11 cellular contexts compared by ENCODE assay signal in genomic region chr2:233241803-233242202, GRCh38. TPM values are rescaled to one million over a fixed set of nuclear protein-coding genes. Genes with fewer than 3 reads are reported as not detected.
A peak's percentile ranks its signal among the peaks of the same experiment; 100 is the strongest.
DNase-seq lines count a peak whose midpoint lies in the region; ATAC-seq and TF ChIP-seq lines count a peak whose summit lies in the region.
"Had no signal": no experiment of that assay in that cellular context is flagged by ENCODE, and none has a peak within 500 bp of the region (broad histone marks: within the 10 kb centered on the region; RNA-seq: fewer than 3 reads in every experiment).

No MANE protein-coding gene starts in this region.

- H3K27me3 Mint-ChIP-seq in activated CD4-positive, alpha-beta T cell treated with anti-CD3 and anti-CD28 coated beads, Interleukin-2, amount 10 ng/mL, durations not matched to agents 7 days and 5 days, result no peaks in the 10 kb centered on the region
- H3K27me3 Mint-ChIP-seq in activated naive CD8-positive, alpha-beta T cell treated with anti-CD3 and anti-CD28 coated beads, Interleukin-2, amount 10 ng/mL, durations not matched to agents 7 days and 5 days, result no peaks in the 10 kb centered on the region
- no peaks in the 10 kb centered on the region for H3K27me3 Mint-ChIP-seq in naive thymus-derived CD8-positive, alpha-beta T cell
- no peaks in the 10 kb centered on the region for H3K27me3 Mint-ChIP-seq in Calu3 (ENCODE audit: unreplicated experiment)

- peaks cover 15% of the 10 kb centered on the region for H3K36me3 Mint-ChIP-seq in activated CD4-positive, alpha-beta T cell treated with anti-CD3 and anti-CD28 coated beads, Interleukin-2, amount 10 ng/mL, durations not matched to agents 7 days and 5 days (ENCODE audit: low read depth)
- peaks cover 17% of the 10 kb centered on the region for H3K36me3 Mint-ChIP-seq in activated naive CD8-positive, alpha-beta T cell treated with anti-CD3 and anti-CD28 coated beads, Interleukin-2, amount 10 ng/mL, durations not matched to agents 7 days and 5 days
- no peaks in the 10 kb centered on the region for H3K36me3 Mint-ChIP-seq in naive thymus-derived CD8-positive, alpha-beta T cell
- H3K36me3 Mint-ChIP-seq in Calu3 (ENCODE audit: insufficient read depth, unreplicated experiment), result no peaks in the 10 kb centered on the region

- TF ChIP-seq CTCF in Calu3 (IDR thresholded peaks at IDR 0.05; ENCODE audit: unreplicated experiment), result no peak

- H3K4me3 Mint-ChIP-seq in activated CD4-positive, alpha-beta T cell treated with anti-CD3 and anti-CD28 coated beads, Interleukin-2, amount 10 ng/mL, durations not matched to agents 7 days and 5 days, result no peak overlapping the region
- H3K4me3 Mint-ChIP-seq in activated naive CD8-positive, alpha-beta T cell treated with anti-CD3 and anti-CD28 coated beads, Interleukin-2, amount 10 ng/mL, durations not matched to agents 7 days and 5 days, result peak overlapping the region; percentile 34
- H3K4me3 Mint-ChIP-seq in naive thymus-derived CD8-positive, alpha-beta T cell, result peak overlapping the region in 4 of 10 donors; percentile 15 to 26 (median 22)
- no peak overlapping the region for H3K4me3 Mint-ChIP-seq in Calu3 (ENCODE audit: low read depth, unreplicated experiment)

- BruUV-seq in Calu3 (replicated peaks; lab: Mats Ljungman, UMichigan), result no TSS peak

- CTCF ChIA-PET in activated CD4-positive, alpha-beta T cell treated with anti-CD3 and anti-CD28 coated beads, Interleukin-2, amount 10 ng/mL, durations not matched to agents 7 days and 5 days (lab: Charles Lee), result interaction anchor here (0.6 to 4.6 kb wide), 5 partner anchors 9 to 838 kb away, joined by 3 to 35 read pairs (median 3); partner anchors contain the start of gene ATG16L1
- CTCF ChIA-PET in Calu3 (lab: Charles Lee), result no interaction called here

- peak overlapping the region; percentile 81 for H3K27ac Mint-ChIP-seq in activated CD4-positive, alpha-beta T cell treated with anti-CD3 and anti-CD28 coated beads, Interleukin-2, amount 10 ng/mL, durations not matched to agents 7 days and 5 days
- peak overlapping the region; percentile 92 for H3K27ac Mint-ChIP-seq in activated naive CD8-positive, alpha-beta T cell treated with anti-CD3 and anti-CD28 coated beads, Interleukin-2, amount 10 ng/mL, durations not matched to agents 7 days and 5 days
- peak overlapping the region in 9 of 10 donors; percentile 59 to 89 (median 75) for H3K27ac Mint-ChIP-seq in naive thymus-derived CD8-positive, alpha-beta T cell
- H3K27ac Mint-ChIP-seq in Calu3 (ENCODE audit: unreplicated experiment), result no peak overlapping the region

- H3K4me1 Mint-ChIP-seq in activated CD4-positive, alpha-beta T cell treated with anti-CD3 and anti-CD28 coated beads, Interleukin-2, amount 10 ng/mL, durations not matched to agents 7 days and 5 days, result peaks cover 66% of the 10 kb centered on the region
- peaks cover 53% of the 10 kb centered on the region for H3K4me1 Mint-ChIP-seq in activated naive CD8-positive, alpha-beta T cell treated with anti-CD3 and anti-CD28 coated beads, Interleukin-2, amount 10 ng/mL, durations not matched to agents 7 days and 5 days
- peaks cover 27 to 80% (median 75%) of the 10 kb centered on the region in 4 donors for H3K4me1 Mint-ChIP-seq in naive thymus-derived CD8-positive, alpha-beta T cell
- H3K4me1 Mint-ChIP-seq in Calu3 (ENCODE audit: low read depth, unreplicated experiment), result peaks cover 31% of the 10 kb centered on the region

- H3K9me3 Mint-ChIP-seq in activated CD4-positive, alpha-beta T cell treated with anti-CD3 and anti-CD28 coated beads, Interleukin-2, amount 10 ng/mL, durations not matched to agents 7 days and 5 days, result peaks cover 2% of the 10 kb centered on the region
- H3K9me3 Mint-ChIP-seq in activated naive CD8-positive, alpha-beta T cell treated with anti-CD3 and anti-CD28 coated beads, Interleukin-2, amount 10 ng/mL, durations not matched to agents 7 days and 5 days, result peaks cover 6% of the 10 kb centered on the region
- no peaks in the 10 kb centered on the region for H3K9me3 Mint-ChIP-seq in naive thymus-derived CD8-positive, alpha-beta T cell
- no peaks in the 10 kb centered on the region for H3K9me3 Mint-ChIP-seq in Calu3 (ENCODE audit: low read depth, unreplicated experiment)

- peak; percentile 8 for ATAC-seq in activated naive CD8-positive, alpha-beta T cell treated with anti-CD3 and anti-CD28 coated beads, Interleukin-2, amount 10 ng/mL, durations not matched to agents 7 days and 5 days (ENCODE audit: low read depth)
- peak in 1 of 2 donors; percentile 15 for ATAC-seq in naive thymus-derived CD8-positive, alpha-beta T cell
- ATAC-seq in GM21619 (IDR thresholded peaks at IDR 0.05; ENCODE audit: unreplicated experiment), result no peak

- no peak for DNase-seq in activated CD4-positive, alpha-beta T cell treated with anti-CD3 and anti-CD28 coated beads, Interleukin-2, amount 10 ng/mL, durations not matched to agents 7 days and 5 days
- DNase-seq in activated CD4-positive, alpha-beta T cell treated with anti-CD3 and anti-CD28 coated beads, Interleukin-2, amount 50 U/mL, for 1 hour, result no peak
- DNase-seq in HT-29 (ENCODE audit: low spot score), result peak; percentile 45
- DNase-seq in activated naive CD8-positive, alpha-beta T cell treated with anti-CD3 and anti-CD28 coated beads, Interleukin-2, amount 10 ng/mL, durations not matched to agents 7 days and 5 days, result no peak
- DNase-seq in naive thymus-derived CD8-positive, alpha-beta T cell, result no peak
- no peak for DNase-seq in NCI-H2107 treated with DMSO at 0.1 percent for 48 hours (lab: John Stamatoyannopoulos, UW; ENCODE audit: unreplicated experiment)
- DNase-seq in Calu3, result no peak
- DNase-seq: NCI-H1092, NCI-H226, thyroid gland had no signal

- intact Hi-C loops in Calu3 (cut with micrococcal nuclease; ENCODE audit: unreplicated experiment), result no loop called here

- POLR2A ChIA-PET in activated CD4-positive, alpha-beta T cell treated with anti-CD3 and anti-CD28 coated beads, Interleukin-2, amount 10 ng/mL, durations not matched to agents 7 days and 5 days (lab: Charles Lee), result no interaction called here
- POLR2A ChIA-PET in activated naive CD8-positive, alpha-beta T cell treated with anti-CD3 and anti-CD28 coated beads, Interleukin-2, amount 10 ng/mL, durations not matched to agents 7 days and 5 days (lab: Charles Lee), result interaction anchor here (0.6 to 1.7 kb wide), 3 partner anchors 8 to 165 kb away, joined by 3 to 5 read pairs (median 4); partner anchors contain the start of gene ATG16L1
- POLR2A ChIA-PET in naive thymus-derived CD8-positive, alpha-beta T cell (lab: Charles Lee), result interaction anchor here (1.5 to 2.7 kb wide), 2 partner anchors 8 to 44 kb away, joined by 4 to 12 read pairs; partner anchors contain the start of gene ATG16L1

RNA-seq across cellular contexts. Expression of gene ATG16L1, which starts 9.7 kb away (rescaled TPM):
- 10 to 100 TPM; 52.6 to 55.4 TPM for total RNA-seq in activated CD4-positive, alpha-beta T cell treated with anti-CD3 and anti-CD28 coated beads, Interleukin-2, amount 10 ng/mL, durations not matched to agents 7 days and 5 days
- 32.4 and 36.6 TPM in 2 replicates for total RNA-seq in HT-29 (2014; rRNA removed; shearing (Covaris generic))
- total RNA-seq in activated naive CD8-positive, alpha-beta T cell treated with anti-CD3 and anti-CD28 coated beads, Interleukin-2, amount 10 ng/mL, durations not matched to agents 7 days and 5 days, result 10 to 100 TPM; 60.8 to 67.6 TPM
- 10 to 100 TPM; 76.4 to 78.5 TPM for total RNA-seq in naive thymus-derived CD8-positive, alpha-beta T cell
- 10 to 100 TPM; 12.4 to 19.3 (median 15.7) TPM for polyA plus RNA-seq in naive thymus-derived CD8-positive, alpha-beta T cell
- 45.0 and 47.6 TPM in 2 replicates for total RNA-seq in Calu3 (2022)
